12 cellular contexts compared by ENCODE assay signal in genomic region chr3:194161181-194162045, GRCh38. TPM values are rescaled to one million over a fixed set of nuclear protein-coding genes. Genes with fewer than 3 reads are reported as not detected.
A peak's percentile ranks its signal among the peaks of the same experiment; 100 is the strongest.
DNase-seq lines count a peak whose midpoint lies in the region; TF ChIP-seq lines count a peak whose summit lies in the region.
"Had no signal": no experiment of that assay in that cellular context is flagged by ENCODE, and none has a peak within 500 bp of the region (broad histone marks: within the 10 kb centered on the region; RNA-seq: fewer than 3 reads in every experiment).

No MANE protein-coding gene starts in this region.

- H4K20me1 ChIP-seq in MM.1S (ENCODE audit: insufficient read depth, low read length) = no peaks in the 10 kb centered on the region

- H3K36me3 Mint-ChIP-seq in brain = no peaks in the 10 kb centered on the region

- no peaks in the 10 kb centered on the region for H3K79me2 ChIP-seq in MM.1S (ENCODE audit: low read length)

- peak overlapping the region; percentile 61 for H3K4me2 ChIP-seq in MM.1S (ENCODE audit: low read depth, low read length)

- H2AFZ ChIP-seq in MM.1S (ENCODE audit: low read length) = peak overlapping the region; percentile 55

- peaks cover 16% of the 10 kb centered on the region for H3K4me1 ChIP-seq in MM.1S (ENCODE audit: low read length)
- peaks cover 15 to 41% (median 30%) of the 10 kb centered on the region in 4 donors for H3K4me1 ChIP-seq in stomach
- H3K4me1 ChIP-seq: ascending aorta had no signal

- H3K27me3 Mint-ChIP-seq in brain = peaks cover 18% of the 10 kb centered on the region

- H3K4me3 ChIP-seq in MM.1S (ENCODE audit: low read length) = no peak overlapping the region; the same call in 1 of the 2 replicates
- no peak overlapping the region for H3K4me3 ChIP-seq in stomach
- H3K4me3 ChIP-seq: ascending aorta, GM12878 had no signal

- no peak overlapping the region; the same call in 1 of the 2 replicates for H3K9ac ChIP-seq in MM.1S (ENCODE audit: low read length)

- TF ChIP-seq POLR2A in stomach (IDR thresholded peaks at IDR 0.05) = no peak

- intact Hi-C loops in stomach (cut with DNase I; ENCODE audit: low total_unique reads) = no loop called here

- H3K27ac Mint-ChIP-seq in brain = peak overlapping the region; percentile 29 to 71 (median 36)
- H3K27ac Mint-ChIP-seq: activated CD8-positive, alpha-beta T cell treated with anti-CD3 and anti-CD28 coated beads, Interleukin-2, amount 10 ng/mL, durations not matched to agents 7 days and 5 days; activated T-helper 17 cell treated with anti-CD3 and anti-CD28 coated beads, Interleukin-2, amount 50 U/mL, for 72 hours had no signal

- WGBS in stomach, 5 donors = 39 to 68% (median 46%) methylated on average over 15 of the region's 15 CpGs

- H3K4me1 Mint-ChIP-seq in brain = peaks cover 41% of the 10 kb centered on the region
- H3K4me1 Mint-ChIP-seq: activated T-helper 17 cell treated with anti-CD3 and anti-CD28 coated beads, Interleukin-2, amount 50 U/mL, for 72 hours had no signal

- no peaks in the 10 kb centered on the region for H3K9me3 Mint-ChIP-seq in brain
- H3K9me3 Mint-ChIP-seq: activated T-helper 17 cell treated with anti-CD3 and anti-CD28 coated beads, Interleukin-2, amount 50 U/mL, for 72 hours had no signal

- TF ChIP-seq EP300 in stomach (IDR thresholded peaks at IDR 0.05) = no peak

- H3K9me3 ChIP-seq in MM.1S (replicated peaks; ENCODE audit: insufficient read depth, low read length) = no peaks in the 10 kb centered on the region
- no peaks in the 10 kb centered on the region for H3K9me3 ChIP-seq in stomach
- H3K9me3 ChIP-seq: ascending aorta had no signal

- H3K27me3 ChIP-seq in MM.1S (replicated peaks; ENCODE audit: insufficient read depth, low read length) = no peaks in the 10 kb centered on the region
- no peaks in the 10 kb centered on the region for H3K27me3 ChIP-seq in stomach
- H3K27me3 ChIP-seq: ascending aorta had no signal

- H3F3A ChIP-seq in MM.1S (ENCODE audit: insufficient read depth, low read length) = no peaks in the 10 kb centered on the region

- DNase-seq in MM.1S = no peak
- peak; percentile 10 for DNase-seq in medulla oblongata (ENCODE audit: extremely low spot score)
- DNase-seq in stomach = peak; percentile 73
- DNase-seq in amniotic stem cell (lab: John Stamatoyannopoulos, UW) = no peak
- no peak for DNase-seq in RPMI8226
- DNase-seq in occipital lobe (lab: John Stamatoyannopoulos, UW) = no peak
- DNase-seq: activated CD8-positive, alpha-beta T cell treated with anti-CD3 and anti-CD28 coated beads, Interleukin-2, amount 10 ng/mL, durations not matched to agents 7 days and 5 days; NCI-H2107 had no signal

- no peaks in the 10 kb centered on the region for H3K9me2 ChIP-seq in MM.1S (replicated peaks; ENCODE audit: insufficient read depth, low read length)

- TF ChIP-seq CTCF in MM.1S (IDR thresholded peaks at IDR 0.05; ENCODE audit: low read length) (no peak), brain (conservative IDR thresholded peaks at IDR 0.05) (no peak), stomach (IDR thresholded peaks at IDR 0.05) (no peak)

- no peak overlapping the region for H3K27ac ChIP-seq in MM.1S (ENCODE audit: low read length)
- H3K27ac ChIP-seq in stomach = peak overlapping the region; percentile 53 to 83 (median 78)
- H3K27ac ChIP-seq: ascending aorta had no signal

- H3K4me3 Mint-ChIP-seq in brain = no peak overlapping the region
- H3K4me3 Mint-ChIP-seq: activated CD8-positive, alpha-beta T cell treated with anti-CD3 and anti-CD28 coated beads, Interleukin-2, amount 10 ng/mL, durations not matched to agents 7 days and 5 days; activated T-helper 17 cell treated with anti-CD3 and anti-CD28 coated beads, Interleukin-2, amount 50 U/mL, for 72 hours had no signal

- H3K36me3 ChIP-seq in MM.1S (replicated peaks; ENCODE audit: insufficient read depth, low read length) = no peaks in the 10 kb centered on the region
- H3K36me3 ChIP-seq in stomach = no peaks in the 10 kb centered on the region
- H3K36me3 ChIP-seq: ascending aorta had no signal

RNA-seq across cellular contexts. Expression of gene HES1, which starts 25.5 kb away (rescaled TPM):
- 18.2 TPM for polyA plus RNA-seq in brain (ENCODE audit: insufficient read depth, low read depth, low replicate concordance)
- total RNA-seq in stomach = 100 to 1,000 TPM in 1 of 5 donors, 10 to 100 TPM in 3, 1 to 10 TPM in 1; 4.7 to 101 (median 43.1) TPM
- 10 to 100 TPM; 20.5 to 54.5 (median 41.3) TPM for polyA plus RNA-seq in stomach
- 13.6 TPM for total RNA-seq in occipital lobe
- total RNA-seq: activated CD8-positive, alpha-beta T cell treated with anti-CD3 and anti-CD28 coated beads, Interleukin-2, amount 10 ng/mL, durations not matched to agents 7 days and 5 days had no signal

Comparison
In these comparisons a context has a peak if more than half of its experiments do, and no peak if none do; other contexts are left out.
1. DNase-seq: peak in medulla oblongata (single experiment) and stomach (single experiment); none in MM.1S (single experiment), amniotic stem cell (single experiment), RPMI8226 (single experiment) and occipital lobe (single experiment).